ENCODE assay signal across 9 cellular contexts in genomic region chrX:67544871-67545771, GRCh38. TPM values are rescaled to one million over a fixed set of nuclear protein-coding genes. Genes with fewer than 3 reads are reported as not detected.
DNase-seq lines count a peak whose midpoint lies in the region; ATAC-seq and TF ChIP-seq lines count a peak whose summit lies in the region.
"Had no signal": no experiment of that assay in that cellular context is flagged by ENCODE, and none has a peak within 500 bp of the region (broad histone marks: within the 10 kb centered on the region; RNA-seq: fewer than 3 reads in every experiment).

No MANE protein-coding gene starts in this region.

- H2BK120ac ChIP-seq in mesenchymal stem cell (ENCODE audit: low read depth, low read length): no peak overlapping the region

- peak overlapping the region in 1 of 2 experiments; percentile 48 for H2BK12ac ChIP-seq in mesenchymal stem cell (ENCODE audit: low read length in 2 of 2)

- ATAC-seq in HG02938 (IDR thresholded peaks at IDR 0.05; ENCODE audit: unreplicated experiment): no peak

- peaks cover 8% of the 10 kb centered on the region for H3K4me1 Mint-ChIP-seq in activated naive CD4-positive, alpha-beta T cell treated with anti-CD3 and anti-CD28 coated beads for 36 hours (ENCODE audit: low read depth)
- peaks cover 6% of the 10 kb centered on the region for H3K4me1 Mint-ChIP-seq in activated naive CD4-positive, alpha-beta T cell treated with anti-CD3 and anti-CD28 coated beads, Interleukin-2, amount 10 ng/mL, durations not matched to agents 7 days and 5 days

- peak overlapping the region; percentile 60 for H4K8ac ChIP-seq in mesenchymal stem cell (ENCODE audit: low read length)

- DNase-seq in activated naive CD4-positive, alpha-beta T cell treated with anti-CD3 and anti-CD28 coated beads for 36 hours: no peak
- DNase-seq in activated naive CD4-positive, alpha-beta T cell treated with anti-CD3 and anti-CD28 coated beads, Interleukin-2, amount 10 ng/mL, durations not matched to agents 7 days and 5 days: no peak
- peak; percentile 48 for DNase-seq in ecto neural progenitor cell (ENCODE audit: low spot score)
- DNase-seq in mesenchymal stem cell: peak; percentile 79
- DNase-seq in vagina (ENCODE audit: extremely low spot score in 2 of 2): no peak
- DNase-seq in NCI-H345 treated with DMSO at 0.1 percent for 48 hours (lab: John Stamatoyannopoulos, UW; ENCODE audit: unreplicated experiment): no peak
- no peak for DNase-seq in NCI-H345 (lab: John Stamatoyannopoulos, UW)
- DNase-seq: DMS153 had no signal

- WGBS in mesenchymal stem cell: 2% methylated on average over 38 of the region's 39 CpGs

- H3K4me3 ChIP-seq in mesenchymal stem cell (ENCODE audit: insufficient read depth in 1 of 2, low read depth in 1 of 2, low read length in 2 of 2) (peak overlapping the region; percentile 63 to 79), vagina (peak overlapping the region; percentile 55 to 65)

- H2BK5ac ChIP-seq in mesenchymal stem cell (ENCODE audit: low read depth, low read length, poor library complexity, severe bottlenecking): no peak overlapping the region

- no peaks in the 10 kb centered on the region for H3K36me3 Mint-ChIP-seq in activated naive CD4-positive, alpha-beta T cell treated with anti-CD3 and anti-CD28 coated beads for 36 hours (ENCODE audit: low read depth)
- no peaks in the 10 kb centered on the region for H3K36me3 Mint-ChIP-seq in activated naive CD4-positive, alpha-beta T cell treated with anti-CD3 and anti-CD28 coated beads, Interleukin-2, amount 10 ng/mL, durations not matched to agents 7 days and 5 days

- CTCF ChIA-PET in activated naive CD4-positive, alpha-beta T cell treated with anti-CD3 and anti-CD28 coated beads for 36 hours (lab: Charles Lee): no interaction called here
- CTCF ChIA-PET in activated naive CD4-positive, alpha-beta T cell treated with anti-CD3 and anti-CD28 coated beads, Interleukin-2, amount 10 ng/mL, durations not matched to agents 7 days and 5 days (lab: Charles Lee): no interaction called here

- TF ChIP-seq CTCF in vagina (IDR thresholded peaks at IDR 0.05): no peak

- H3K4me1 ChIP-seq in mesenchymal stem cell (ENCODE audit: control insufficient read depth, insufficient read depth, low read depth, low read length) (peaks cover 3% of the 10 kb centered on the region), vagina (no peaks in the 10 kb centered on the region)

- no peak overlapping the region for H3K4ac ChIP-seq in mesenchymal stem cell (ENCODE audit: low read depth in 1 of 2, low read length in 2 of 2)

- intact Hi-C loops in activated naive CD4-positive, alpha-beta T cell treated with anti-CD3 and anti-CD28 coated beads for 36 hours (cut with micrococcal nuclease): no loop called here
- intact Hi-C loops in vagina (cut with DNase I): loop anchor here (10.0 kb wide), 1 partner anchor 230 kb away; no protein-coding TSS in a partner anchor

- no peak overlapping the region for H2BK15ac ChIP-seq in mesenchymal stem cell (ENCODE audit: low read depth, poor library complexity, severe bottlenecking)

- H3K79me1 ChIP-seq in mesenchymal stem cell (replicated peaks; ENCODE audit: low read length, poor library complexity, severe bottlenecking): peaks cover 1% of the 10 kb centered on the region

- H4K91ac ChIP-seq in mesenchymal stem cell (ENCODE audit: low read length): no peak overlapping the region

- H3K27me3 Mint-ChIP-seq in activated naive CD4-positive, alpha-beta T cell treated with anti-CD3 and anti-CD28 coated beads for 36 hours (ENCODE audit: low read depth): peaks cover 33% of the 10 kb centered on the region
- peaks cover 49% of the 10 kb centered on the region for H3K27me3 Mint-ChIP-seq in activated naive CD4-positive, alpha-beta T cell treated with anti-CD3 and anti-CD28 coated beads, Interleukin-2, amount 10 ng/mL, durations not matched to agents 7 days and 5 days

- H3K4me2 ChIP-seq in mesenchymal stem cell (ENCODE audit: low read length, poor library complexity, severe bottlenecking): peak overlapping the region; percentile 74

- no peak overlapping the region for H2AK5ac ChIP-seq in mesenchymal stem cell (ENCODE audit: low read length, severe bottlenecking)

- H3K36me3 ChIP-seq in mesenchymal stem cell (ENCODE audit: control insufficient read depth in 1 of 2, insufficient read depth in 2 of 2, low read depth in 1 of 2, low read length in 2 of 2) (no peaks in the 10 kb centered on the region), vagina (no peaks in the 10 kb centered on the region)

- no peak overlapping the region for H3K23ac ChIP-seq in mesenchymal stem cell (ENCODE audit: low read length in 2 of 2)

- no peak for TF ChIP-seq POLR2A in vagina (IDR thresholded peaks at IDR 0.05)

- peak overlapping the region; percentile 33 to 75 for H3K18ac ChIP-seq in mesenchymal stem cell (ENCODE audit: low read depth in 1 of 2, low read length in 2 of 2)

- peak overlapping the region; percentile 41 for H3K4me3 Mint-ChIP-seq in activated naive CD4-positive, alpha-beta T cell treated with anti-CD3 and anti-CD28 coated beads for 36 hours
- H3K4me3 Mint-ChIP-seq in activated naive CD4-positive, alpha-beta T cell treated with anti-CD3 and anti-CD28 coated beads, Interleukin-2, amount 10 ng/mL, durations not matched to agents 7 days and 5 days: no peak overlapping the region

- no peaks in the 10 kb centered on the region for H3K9me3 ChIP-seq in mesenchymal stem cell (ENCODE audit: control insufficient read depth, low read length)
- no peaks in the 10 kb centered on the region for H3K9me3 ChIP-seq in vagina

- H3K27ac ChIP-seq in mesenchymal stem cell (ENCODE audit: low read length, poor library complexity, severe bottlenecking) (no peak overlapping the region), vagina (peak overlapping the region; percentile 89)

- H3K14ac ChIP-seq in mesenchymal stem cell (ENCODE audit: low read length in 2 of 2): peak overlapping the region in 1 of 2 experiments; percentile 76

- H3K27ac Mint-ChIP-seq in activated naive CD4-positive, alpha-beta T cell treated with anti-CD3 and anti-CD28 coated beads for 36 hours: no peak overlapping the region
- H3K27ac Mint-ChIP-seq in activated naive CD4-positive, alpha-beta T cell treated with anti-CD3 and anti-CD28 coated beads, Interleukin-2, amount 10 ng/mL, durations not matched to agents 7 days and 5 days: no peak overlapping the region

- H3K9ac ChIP-seq in mesenchymal stem cell (ENCODE audit: low read length): peak overlapping the region; percentile 70

- H2AFZ ChIP-seq in mesenchymal stem cell (ENCODE audit: low read depth, low read length): no peak overlapping the region

- peaks cover 0 to 26% of the 10 kb centered on the region in 2 experiments for H3K27me3 ChIP-seq in mesenchymal stem cell (ENCODE audit: control insufficient read depth in 1 of 2, insufficient read depth in 1 of 2, low read length in 2 of 2)
- peaks cover 4% of the 10 kb centered on the region for H3K27me3 ChIP-seq in vagina

- H3K9me3 Mint-ChIP-seq in activated naive CD4-positive, alpha-beta T cell treated with anti-CD3 and anti-CD28 coated beads for 36 hours: no peaks in the 10 kb centered on the region
- H3K9me3 Mint-ChIP-seq in activated naive CD4-positive, alpha-beta T cell treated with anti-CD3 and anti-CD28 coated beads, Interleukin-2, amount 10 ng/mL, durations not matched to agents 7 days and 5 days: no peaks in the 10 kb centered on the region

RNA-seq across cellular contexts. Expression of gene AR, which starts 1.3 kb away (rescaled TPM):
- total RNA-seq in activated naive CD4-positive, alpha-beta T cell treated with anti-CD3 and anti-CD28 coated beads for 36 hours: not detected
- polyA plus RNA-seq in mesenchymal stem cell (2013, experiment 1 of 2): 7.1 TPM
- 7.4 TPM for polyA plus RNA-seq in mesenchymal stem cell (2013, experiment 2 of 2)
- 35.1 TPM for total RNA-seq in vagina

Comparison
In these comparisons a context has a peak if more than half of its experiments do, and no peak if none do; other contexts are left out.
1. DNase-seq: peak in ecto neural progenitor cell (single experiment) and mesenchymal stem cell (single experiment); none in activated naive CD4-positive, alpha-beta T cell treated with anti-CD3 and anti-CD28 coated beads for 36 hours (single experiment), activated naive CD4-positive, alpha-beta T cell treated with anti-CD3 and anti-CD28 coated beads, Interleukin-2, amount 10 ng/mL, durations not matched to agents 7 days and 5 days (single experiment), vagina (0 of 2), NCI-H345 treated with DMSO at 0.1 percent for 48 hours (single experiment) and NCI-H345 (single experiment).
2. RNA of gene AR, which starts 1.3 kb away (total RNA-seq): 35.1 TPM in vagina (single experiment); not detected in activated naive CD4-positive, alpha-beta T cell treated with anti-CD3 and anti-CD28 coated beads for 36 hours; every median in the first group is over 10 times any median in the second.